In the genomic region with DNA sequence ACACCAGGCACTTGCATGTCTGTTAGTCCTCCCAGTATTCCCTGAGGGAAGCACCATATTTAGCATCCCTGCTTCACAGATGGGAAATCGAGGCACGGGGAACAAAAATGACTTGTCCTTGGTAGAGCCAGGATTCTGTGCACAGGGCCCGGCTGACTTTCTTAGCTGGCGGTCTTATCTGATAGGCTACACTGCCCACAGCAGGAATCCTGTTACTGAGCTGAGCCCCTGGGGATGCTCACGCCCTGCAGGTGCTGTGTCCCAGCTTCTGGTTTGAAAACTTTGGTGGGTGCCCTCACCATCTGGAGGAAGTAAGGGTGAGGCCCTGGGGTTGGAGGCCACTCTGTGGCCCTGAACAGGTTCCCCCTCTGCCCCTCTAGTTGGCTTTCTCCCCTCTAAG, we compare ENCODE assay signal across 12 cellular contexts. TPM values are rescaled to one million over a fixed set of nuclear protein-coding genes. Genes with fewer than 3 reads are reported as not detected.
DNase-seq lines count a peak whose midpoint lies in the region; TF ChIP-seq lines count a peak whose summit lies in the region.
"Had no signal": no experiment of that assay in that cellular context is flagged by ENCODE, and none has a peak within 500 bp of the region (broad histone marks: within the 10 kb centered on the region; RNA-seq: fewer than 3 reads in every experiment).

No MANE protein-coding gene starts in this region.

- intact Hi-C loops in dorsolateral prefrontal cortex (cut with DNase I), result no loop called here

- peaks cover 4% of the 10 kb centered on the region; the same call in 1 of the 2 replicates for H4K20me1 ChIP-seq in OCI-LY3 (ENCODE audit: insufficient read depth, low read length)

- no peaks in the 10 kb centered on the region for H3K27me3 Mint-ChIP-seq in activated CD4-positive, alpha-beta T cell treated with anti-CD3 and anti-CD28 coated beads, Interleukin-2, amount 10 ng/mL, durations not matched to agents 7 days and 5 days

- H2AFZ ChIP-seq in OCI-LY3 (ENCODE audit: low read depth, low read length), result no peak overlapping the region

- DNase-seq in activated CD4-positive, alpha-beta T cell treated with anti-CD3 and anti-CD28 coated beads, Interleukin-2, amount 10 ng/mL, durations not matched to agents 7 days and 5 days, result no peak
- DNase-seq in activated CD4-positive, alpha-beta T cell treated with anti-CD3 and anti-CD28 coated beads for 1 hour, result no peak
- DNase-seq in dorsolateral prefrontal cortex, result no peak
- no peak for DNase-seq in NCI-H2081 (lab: John Stamatoyannopoulos, UW)
- DNase-seq in stimulated activated CD8-positive, alpha-beta memory T cell treated with anti-CD3 and anti-CD28 coated beads, Interleukin-4, amount 100 ng/mL, for 48 hours, result no peak
- DNase-seq in T-helper 9 cell, result no peak
- DNase-seq: activated CD4-positive, alpha-beta T cell treated with anti-CD3 and anti-CD28 coated beads, Interleukin-2, amount 50 U/mL, for 4 hours; cerebellar nuclear complex; KBM-7; psoas muscle had no signal

- H3K79me2 ChIP-seq in OCI-LY3 (ENCODE audit: low read length), result peaks cover 62% of the 10 kb centered on the region

- peak overlapping the region; percentile 77 for H3K4me2 ChIP-seq in OCI-LY3 (ENCODE audit: low read length)

- H3K27ac Mint-ChIP-seq in activated CD4-positive, alpha-beta T cell treated with anti-CD3 and anti-CD28 coated beads, Interleukin-2, amount 10 ng/mL, durations not matched to agents 7 days and 5 days, result peak overlapping the region; percentile 95

- H3K27ac ChIP-seq in OCI-LY3 (ENCODE audit: low read length) (peak overlapping the region; percentile 90), dorsolateral prefrontal cortex (peak overlapping the region in 58 of 59 donors; percentile 12 to 100 (median 98)), thymus (ENCODE audit: low read depth) (peak overlapping the region; percentile 77)

- no peaks in the 10 kb centered on the region for H3K27me3 ChIP-seq in OCI-LY3 (ENCODE audit: low read depth, low read length)
- no peaks in the 10 kb centered on the region for H3K27me3 ChIP-seq in dorsolateral prefrontal cortex
- H3K27me3 ChIP-seq in thymus (ENCODE audit: control insufficient read depth, insufficient read depth), result no peaks in the 10 kb centered on the region

- H3K4me1 ChIP-seq in OCI-LY3 (ENCODE audit: low read length) (peaks cover 60% of the 10 kb centered on the region), thymus (ENCODE audit: control insufficient read depth, insufficient read depth, low read length) (peaks cover 58% of the 10 kb centered on the region)

- CTCF ChIA-PET in activated CD4-positive, alpha-beta T cell treated with anti-CD3 and anti-CD28 coated beads, Interleukin-2, amount 10 ng/mL, durations not matched to agents 7 days and 5 days (lab: Charles Lee), result interaction anchor here (1.4 to 2.3 kb wide), 2 partner anchors 19 to 40 kb away, joined by 3 to 10 read pairs; no protein-coding TSS in a partner anchor

- H3K4me3 Mint-ChIP-seq in activated CD4-positive, alpha-beta T cell treated with anti-CD3 and anti-CD28 coated beads, Interleukin-2, amount 10 ng/mL, durations not matched to agents 7 days and 5 days, result no peak overlapping the region

- H3K9me3 ChIP-seq in OCI-LY3 (ENCODE audit: insufficient read depth, low read length), result no peaks in the 10 kb centered on the region
- no peaks in the 10 kb centered on the region for H3K9me3 ChIP-seq in thymus (ENCODE audit: control insufficient read depth)
- H3K9me3 ChIP-seq: psoas muscle had no signal

- POLR2A ChIA-PET in activated CD4-positive, alpha-beta T cell treated with anti-CD3 and anti-CD28 coated beads, Interleukin-2, amount 10 ng/mL, durations not matched to agents 7 days and 5 days (lab: Charles Lee), result no interaction called here

- H3K36me3 ChIP-seq in OCI-LY3 (replicated peaks; ENCODE audit: low read depth, low read length) (peaks cover 29% of the 10 kb centered on the region), thymus (ENCODE audit: control insufficient read depth, insufficient read depth) (peaks cover 63% of the 10 kb centered on the region)

- no peak for TF ChIP-seq CTCF in OCI-LY3 (IDR thresholded peaks at IDR 0.05; ENCODE audit: low read depth, low read length)
- TF ChIP-seq CTCF in dorsolateral prefrontal cortex (IDR thresholded peaks at IDR 0.05 in 54 of 56, conservative IDR thresholded peaks at IDR 0.05 in 2 of 56; ENCODE audit: low read depth in 1 of 56, partially characterized antibody in 56 of 56), result no peak

- H3K4me3 ChIP-seq in OCI-LY3 (ENCODE audit: low read length) (peak overlapping the region; percentile 63), dorsolateral prefrontal cortex (peak overlapping the region in 1 of 59 donors; percentile 7), thymus (ENCODE audit: low read length) (no peak overlapping the region)
- H3K4me3 ChIP-seq: psoas muscle had no signal

- H3K9ac ChIP-seq in OCI-LY3 (ENCODE audit: low read length), result peak overlapping the region; percentile 66

- peaks cover 35% of the 10 kb centered on the region for H3K36me3 Mint-ChIP-seq in activated CD4-positive, alpha-beta T cell treated with anti-CD3 and anti-CD28 coated beads, Interleukin-2, amount 10 ng/mL, durations not matched to agents 7 days and 5 days (ENCODE audit: low read depth)

- 44% methylated on average over 5 of the region's 5 CpGs for WGBS in thymus

- H3K4me1 Mint-ChIP-seq in activated CD4-positive, alpha-beta T cell treated with anti-CD3 and anti-CD28 coated beads, Interleukin-2, amount 10 ng/mL, durations not matched to agents 7 days and 5 days, result peaks cover 83% of the 10 kb centered on the region

- no peaks in the 10 kb centered on the region for H3K9me3 Mint-ChIP-seq in activated CD4-positive, alpha-beta T cell treated with anti-CD3 and anti-CD28 coated beads, Interleukin-2, amount 10 ng/mL, durations not matched to agents 7 days and 5 days

RNA-seq across cellular contexts. Expression of gene TTC7A, which starts 43.0 kb away (rescaled TPM):
- 10 to 100 TPM; 61.2 to 61.5 TPM for total RNA-seq in activated CD4-positive, alpha-beta T cell treated with anti-CD3 and anti-CD28 coated beads, Interleukin-2, amount 10 ng/mL, durations not matched to agents 7 days and 5 days
- 10 to 100 TPM; 15.2 to 63.1 (median 25.3) TPM for total RNA-seq in dorsolateral prefrontal cortex
- polyA plus RNA-seq in thymus, result 27.7 TPM
